8 cellular contexts compared by ENCODE assay signal in the genomic region with DNA sequence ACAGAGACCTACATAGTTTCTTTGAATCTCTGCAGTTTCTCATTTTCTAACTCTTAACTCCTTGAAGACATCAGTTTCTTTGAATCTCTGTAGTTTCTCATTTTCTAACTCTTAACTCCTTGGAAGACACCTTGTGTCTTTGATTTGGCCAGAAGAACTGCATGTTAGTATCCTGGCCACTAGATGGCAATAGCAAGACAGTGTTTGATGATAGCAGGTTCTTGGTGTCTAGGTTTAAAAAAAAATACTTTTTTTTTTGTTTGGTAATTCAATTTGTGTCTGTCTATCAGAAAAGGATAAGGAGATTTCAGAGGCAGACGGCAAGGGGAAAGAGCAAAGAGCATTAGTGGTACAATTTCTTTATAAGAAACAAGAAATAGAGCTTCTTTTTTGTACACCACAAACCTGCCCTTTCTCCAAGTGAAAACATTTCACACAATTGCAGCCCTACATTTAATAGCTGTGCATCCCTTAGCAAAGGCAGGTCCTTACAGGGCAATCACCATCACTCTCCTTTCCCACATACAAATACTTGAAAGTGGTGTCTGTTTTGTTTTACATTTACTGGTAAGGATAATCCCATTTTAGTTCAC.
A peak's percentile ranks its signal among the peaks of the same experiment; 100 is the strongest.
DNase-seq lines count a peak whose midpoint lies in the region; ATAC-seq and TF ChIP-seq lines count a peak whose summit lies in the region.

No MANE protein-coding gene starts in this region.

- H2AFZ ChIP-seq in OCI-LY3 (ENCODE audit: low read depth, low read length): no peak overlapping the region
- no peak overlapping the region for H2AFZ ChIP-seq in osteoblast (ENCODE audit: low read length)

- H3K27me3 Mint-ChIP-seq in endothelial cell (ENCODE audit: unreplicated experiment): no peaks in the 10 kb centered on the region

- DNase-seq in D341Med (ENCODE audit: low spot score) (peak; percentile 41), endothelial cell (ENCODE audit: low spot score) (peak; percentile 20), osteoblast (ENCODE audit: insufficient read length, low spot score, missing footprints) (peak; percentile 66), T-helper 9 cell (no peak)

- no peak overlapping the region for H3K9ac ChIP-seq in OCI-LY3 (ENCODE audit: low read length)

- peak; percentile 64 for ATAC-seq in GM19397 (IDR thresholded peaks at IDR 0.05; ENCODE audit: unreplicated experiment)
- peak; percentile 79 for ATAC-seq in HG03469 (IDR thresholded peaks at IDR 0.05; ENCODE audit: unreplicated experiment)
- no peak for ATAC-seq in HG03045 (IDR thresholded peaks at IDR 0.05; ENCODE audit: unreplicated experiment)

- no peaks in the 10 kb centered on the region for H3K9me3 Mint-ChIP-seq in endothelial cell (ENCODE audit: unreplicated experiment)

- H3K4me1 ChIP-seq in OCI-LY3 (ENCODE audit: low read length) (no peaks in the 10 kb centered on the region), osteoblast (ENCODE audit: insufficient read depth, low read length) (no peaks in the 10 kb centered on the region)

- H3K79me2 ChIP-seq in OCI-LY3 (ENCODE audit: low read length): no peaks in the 10 kb centered on the region
- no peaks in the 10 kb centered on the region for H3K79me2 ChIP-seq in osteoblast (ENCODE audit: insufficient read depth, low read length)

- H3K4me3 ChIP-seq in OCI-LY3 (ENCODE audit: low read length): no peak overlapping the region
- no peak overlapping the region for H3K4me3 ChIP-seq in osteoblast (ENCODE audit: insufficient read depth, low read length)

- H3K27ac ChIP-seq in OCI-LY3 (ENCODE audit: low read length): no peak overlapping the region
- H3K27ac ChIP-seq in osteoblast (ENCODE audit: low read depth, low read length): no peak overlapping the region

- H3K4me2 ChIP-seq in OCI-LY3 (ENCODE audit: low read length) (no peak overlapping the region), osteoblast (ENCODE audit: insufficient read depth, low read length) (no peak overlapping the region)

- H3K9me3 ChIP-seq in OCI-LY3 (ENCODE audit: insufficient read depth, low read length) (no peaks in the 10 kb centered on the region), osteoblast (ENCODE audit: low read depth, low read length) (no peaks in the 10 kb centered on the region)

- peak; percentile 83 for TF ChIP-seq CTCF in OCI-LY3 (IDR thresholded peaks at IDR 0.05; ENCODE audit: low read depth, low read length)
- TF ChIP-seq CTCF in endothelial cell (IDR thresholded peaks at IDR 0.05; ENCODE audit: unreplicated experiment): peak; percentile 67
- peak; percentile 81 for TF ChIP-seq CTCF in osteoblast (IDR thresholded peaks at IDR 0.05; ENCODE audit: extremely low read depth, low read depth, low read length)

- peaks cover 31% of the 10 kb centered on the region for H3K4me1 Mint-ChIP-seq in endothelial cell (ENCODE audit: unreplicated experiment)

- H3K36me3 ChIP-seq in OCI-LY3 (replicated peaks; ENCODE audit: low read depth, low read length) (no peaks in the 10 kb centered on the region), osteoblast (ENCODE audit: insufficient read depth, low read length) (no peaks in the 10 kb centered on the region)

- H3K36me3 Mint-ChIP-seq in endothelial cell (ENCODE audit: low read depth, unreplicated experiment): no peaks in the 10 kb centered on the region

- H3K27me3 ChIP-seq in OCI-LY3 (ENCODE audit: low read depth, low read length) (no peaks in the 10 kb centered on the region), osteoblast (ENCODE audit: insufficient read depth, low read length) (no peaks in the 10 kb centered on the region)

- H4K20me1 ChIP-seq in OCI-LY3 (ENCODE audit: insufficient read depth, low read length) (no peaks in the 10 kb centered on the region), osteoblast (ENCODE audit: insufficient read depth, low read length) (no peaks in the 10 kb centered on the region)

- H3K27ac Mint-ChIP-seq in endothelial cell (ENCODE audit: unreplicated experiment): no peak overlapping the region

- H3K4me3 Mint-ChIP-seq in endothelial cell (ENCODE audit: unreplicated experiment): no peak overlapping the region
